ENCODE assay signal across 8 cellular contexts in genomic region chr12:75489613-75490210, GRCh38. TPM values are rescaled to one million over a fixed set of nuclear protein-coding genes. Genes with fewer than 3 reads are reported as not detected.
DNase-seq lines count a peak whose midpoint lies in the region; ATAC-seq, FAIRE-seq and TF ChIP-seq lines count a peak whose summit lies in the region.

No MANE protein-coding gene starts in this region.

- H3K4me1 ChIP-seq in mesenchymal stem cell (ENCODE audit: control insufficient read depth, insufficient read depth, low read depth, low read length) (peaks cover 1% of the 10 kb centered on the region), kidney (ENCODE audit: control insufficient read depth in 1 of 2, insufficient read depth in 1 of 2, low read depth in 1 of 2, low read length in 2 of 2) (no peaks in the 10 kb centered on the region)

- CTCF ChIA-PET in activated CD4-positive, alpha-beta T cell treated with anti-CD3 and anti-CD28 coated beads, Interleukin-2, amount 10 ng/mL, durations not matched to agents 7 days and 5 days (lab: Charles Lee) = no interaction called here
- CTCF ChIA-PET in HEK293T (lab: Yijun Ruan, JAX) = no interaction called here

- H3K36me3 Mint-ChIP-seq in activated CD4-positive, alpha-beta T cell treated with anti-CD3 and anti-CD28 coated beads, Interleukin-2, amount 10 ng/mL, durations not matched to agents 7 days and 5 days (ENCODE audit: low read depth) = peaks cover 19% of the 10 kb centered on the region

- H3K27me3 Mint-ChIP-seq in activated CD4-positive, alpha-beta T cell treated with anti-CD3 and anti-CD28 coated beads, Interleukin-2, amount 10 ng/mL, durations not matched to agents 7 days and 5 days = no peaks in the 10 kb centered on the region

- H3K9me3 Mint-ChIP-seq in activated CD4-positive, alpha-beta T cell treated with anti-CD3 and anti-CD28 coated beads, Interleukin-2, amount 10 ng/mL, durations not matched to agents 7 days and 5 days = no peaks in the 10 kb centered on the region

- no peak for FAIRE-seq in kidney (lab: Jason Lieb, UNC)

- no peak overlapping the region for H2BK15ac ChIP-seq in mesenchymal stem cell (ENCODE audit: low read depth, poor library complexity, severe bottlenecking)

- H3K27ac Mint-ChIP-seq in activated CD4-positive, alpha-beta T cell treated with anti-CD3 and anti-CD28 coated beads, Interleukin-2, amount 10 ng/mL, durations not matched to agents 7 days and 5 days = peak overlapping the region; percentile 46

- no peak overlapping the region for H3K4me2 ChIP-seq in mesenchymal stem cell (ENCODE audit: low read length, poor library complexity, severe bottlenecking)

- no peak overlapping the region for H4K8ac ChIP-seq in mesenchymal stem cell (ENCODE audit: low read length)

- no peak overlapping the region for H2BK120ac ChIP-seq in mesenchymal stem cell (ENCODE audit: low read depth, low read length)

- H2BK5ac ChIP-seq in mesenchymal stem cell (ENCODE audit: low read depth, low read length, poor library complexity, severe bottlenecking) = no peak overlapping the region

- H3K4me3 ChIP-seq in mesenchymal stem cell (ENCODE audit: insufficient read depth in 1 of 2, low read depth in 1 of 2, low read length in 2 of 2) = no peak overlapping the region
- no peak overlapping the region for H3K4me3 ChIP-seq in kidney (ENCODE audit: low read length in 2 of 2)

- peaks cover 8 to 62% of the 10 kb centered on the region in 2 experiments for H3K36me3 ChIP-seq in mesenchymal stem cell (ENCODE audit: control insufficient read depth in 1 of 2, insufficient read depth in 2 of 2, low read depth in 1 of 2, low read length in 2 of 2)
- H3K36me3 ChIP-seq in kidney (ENCODE audit: control insufficient read depth in 1 of 2, insufficient read depth in 2 of 2, low read length in 2 of 2) = no peaks in the 10 kb centered on the region

- H2AK5ac ChIP-seq in mesenchymal stem cell (ENCODE audit: low read length, severe bottlenecking) = no peak overlapping the region

- no peaks in the 10 kb centered on the region for H3K27me3 ChIP-seq in mesenchymal stem cell (ENCODE audit: control insufficient read depth in 1 of 2, insufficient read depth in 1 of 2, low read length in 2 of 2)

- no peak for TF ChIP-seq CTCF in kidney (IDR thresholded peaks at IDR 0.05; ENCODE audit: borderline replicate concordance, extremely low read depth, insufficient read depth)

- peak overlapping the region; percentile 48 for H3K9ac ChIP-seq in mesenchymal stem cell (ENCODE audit: low read length)
- no peak overlapping the region for H3K9ac ChIP-seq in kidney (ENCODE audit: low read length in 2 of 2)

- H3K4me3 Mint-ChIP-seq in activated CD4-positive, alpha-beta T cell treated with anti-CD3 and anti-CD28 coated beads, Interleukin-2, amount 10 ng/mL, durations not matched to agents 7 days and 5 days = no peak overlapping the region

- no peak overlapping the region for H3K4ac ChIP-seq in mesenchymal stem cell (ENCODE audit: low read depth in 1 of 2, low read length in 2 of 2)

- intact Hi-C loops in kidney (cut with DNase I) = no loop called here

- H2AFZ ChIP-seq in mesenchymal stem cell (ENCODE audit: low read depth, low read length) = no peak overlapping the region

- H3K79me1 ChIP-seq in mesenchymal stem cell (replicated peaks; ENCODE audit: low read length, poor library complexity, severe bottlenecking) = peaks cover 11% of the 10 kb centered on the region

- H4K91ac ChIP-seq in mesenchymal stem cell (ENCODE audit: low read length) = no peak overlapping the region

- H3K23ac ChIP-seq in mesenchymal stem cell (ENCODE audit: low read length in 2 of 2) = no peak overlapping the region

- 74% methylated on average over 7 of the region's 7 CpGs for WGBS in mesenchymal stem cell

- DNase-seq in activated CD4-positive, alpha-beta T cell treated with anti-CD3 and anti-CD28 coated beads, Interleukin-2, amount 10 ng/mL, durations not matched to agents 7 days and 5 days = no peak
- DNase-seq in mesenchymal stem cell (no peak), HEK293T (ENCODE audit: extremely low spot score) (no peak), kidney (no peak), ureter (ENCODE audit: low spot score) (no peak)
- DNase-seq in stimulated activated CD8-positive, alpha-beta memory T cell treated with anti-CD3 and anti-CD28 coated beads, Interleukin-4, amount 100 ng/mL, for 48 hours = no peak

- POLR2A ChIA-PET in activated CD4-positive, alpha-beta T cell treated with anti-CD3 and anti-CD28 coated beads, Interleukin-2, amount 10 ng/mL, durations not matched to agents 7 days and 5 days (lab: Charles Lee) = interaction anchor here (0.5 to 0.6 kb wide), 2 partner anchors 65 to 113 kb away, joined by 3 read pairs; no protein-coding TSS in a partner anchor
- POLR2A ChIA-PET in HEK293T (lab: Yijun Ruan, JAX) = no interaction called here

- peaks cover 22% of the 10 kb centered on the region for H3K4me1 Mint-ChIP-seq in activated CD4-positive, alpha-beta T cell treated with anti-CD3 and anti-CD28 coated beads, Interleukin-2, amount 10 ng/mL, durations not matched to agents 7 days and 5 days

- H2BK12ac ChIP-seq in mesenchymal stem cell (ENCODE audit: low read length in 2 of 2) = no peak overlapping the region

- no peak overlapping the region for H3K18ac ChIP-seq in mesenchymal stem cell (ENCODE audit: low read depth in 1 of 2, low read length in 2 of 2)

- H3K27ac ChIP-seq in mesenchymal stem cell (ENCODE audit: low read length, poor library complexity, severe bottlenecking) = peak overlapping the region; percentile 15
- H3K27ac ChIP-seq in kidney (ENCODE audit: low read depth in 2 of 2, low read length in 2 of 2) = no peak overlapping the region

- H3K9me3 ChIP-seq in mesenchymal stem cell (ENCODE audit: control insufficient read depth, low read length) (no peaks in the 10 kb centered on the region), kidney (ENCODE audit: control insufficient read depth in 1 of 2, low read length in 2 of 2) (no peaks in the 10 kb centered on the region)

- H3K14ac ChIP-seq in mesenchymal stem cell (ENCODE audit: low read length in 2 of 2) = no peak overlapping the region

- peak; percentile 61 for ATAC-seq in GM18511 (IDR thresholded peaks at IDR 0.05; ENCODE audit: unreplicated experiment)
- ATAC-seq in HG02884 (IDR thresholded peaks at IDR 0.05; ENCODE audit: unreplicated experiment) = peak; percentile 69

TF ChIP-seq in HEK293T, 16 proteins besides CTCF, POLR2A, EP300 and RAD21:
- no peak for TF ChIP-seq SUZ12 (IDR thresholded peaks at IDR 0.05)
- TF ChIP-seq FOXA1 (IDR thresholded peaks at IDR 0.05) = no peak
- no peak for TF ChIP-seq CTBP1 (IDR thresholded peaks at IDR 0.05; ENCODE audit: borderline replicate concordance)
- TF ChIP-seq L3MBTL2 (conservative IDR thresholded peaks at IDR 0.05) = no peak

RNA-seq across cellular contexts. Expression of gene GLIPR1, which starts 9.2 kb away (rescaled TPM):
- 10 to 100 TPM; 35.2 to 43.6 TPM for total RNA-seq in activated CD4-positive, alpha-beta T cell treated with anti-CD3 and anti-CD28 coated beads, Interleukin-2, amount 10 ng/mL, durations not matched to agents 7 days and 5 days
- polyA plus RNA-seq in mesenchymal stem cell (2013, experiment 1 of 2) = 29.1 TPM
- polyA plus RNA-seq in mesenchymal stem cell (2013, experiment 2 of 2) = 31.3 TPM
- total RNA-seq in kidney (20.6 TPM), ureter (18.4 TPM)
- 2.3 TPM for polyA plus RNA-seq in kidney (ENCODE audit: insufficient read depth, low read depth, low replicate concordance)

RNA-seq across cellular contexts. Expression of gene KRR1, which starts 21.7 kb away (rescaled TPM):
- 10 to 100 TPM; 72.6 to 75.3 TPM for total RNA-seq in activated CD4-positive, alpha-beta T cell treated with anti-CD3 and anti-CD28 coated beads, Interleukin-2, amount 10 ng/mL, durations not matched to agents 7 days and 5 days
- polyA plus RNA-seq in mesenchymal stem cell (2013, experiment 1 of 2) = 57.8 TPM
- 61.2 TPM for polyA plus RNA-seq in mesenchymal stem cell (2013, experiment 2 of 2)
- 50.7 TPM for total RNA-seq in kidney
- polyA plus RNA-seq in kidney (ENCODE audit: insufficient read depth, low read depth, low replicate concordance) = 20.0 TPM
- 70.9 TPM for total RNA-seq in ureter
